Comparison of ENCODE assay signal across 22 cellular contexts in the genomic region with DNA sequence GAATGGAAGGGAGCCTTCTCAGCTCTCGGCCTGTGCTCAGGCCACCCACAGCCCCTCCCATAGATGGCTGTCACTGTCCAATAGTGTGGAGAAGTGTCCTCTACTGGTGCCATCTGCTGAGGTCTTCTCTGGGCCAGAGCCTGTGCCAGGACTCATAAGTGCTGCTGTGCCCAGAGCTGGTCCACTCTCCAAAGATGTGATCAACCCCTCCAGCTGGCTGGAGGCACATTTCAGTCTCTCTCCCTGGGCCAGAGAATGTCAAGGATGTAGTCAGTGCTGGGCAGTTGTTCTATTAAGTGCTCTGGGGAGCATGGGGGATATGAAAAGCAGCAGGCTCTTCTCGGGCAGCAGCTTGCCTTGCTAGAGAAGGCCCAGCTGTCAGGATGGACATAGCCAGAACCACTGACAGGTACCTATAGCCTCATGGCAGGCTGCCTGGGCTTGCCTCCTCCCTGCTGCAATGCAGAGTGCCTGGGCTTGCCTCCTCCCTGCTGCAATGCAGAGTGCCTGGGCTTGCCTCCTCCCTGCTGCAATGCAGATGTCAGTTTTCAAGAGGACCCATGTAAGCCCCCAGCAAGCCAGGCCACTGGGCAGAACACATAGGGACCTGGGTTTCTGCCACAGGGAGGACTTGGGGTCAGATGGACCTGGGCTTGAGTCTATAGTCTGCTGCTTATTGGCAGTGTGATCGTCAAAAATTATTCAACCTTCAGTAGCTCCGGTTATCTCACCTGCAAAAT.
A peak's percentile ranks its signal among the peaks of the same experiment; 100 is the strongest.
DNase-seq lines count a peak whose midpoint lies in the region; ATAC-seq and TF ChIP-seq lines count a peak whose summit lies in the region.
"Had no signal": no experiment of that assay in that cellular context is flagged by ENCODE, and none has a peak within 500 bp of the region (broad histone marks: within the 10 kb centered on the region; RNA-seq: fewer than 3 reads in every experiment).

No MANE protein-coding gene starts in this region.

- no peak for TF ChIP-seq CTCF in coronary artery (IDR thresholded peaks at IDR 0.05)
- no peak for TF ChIP-seq CTCF in right atrium auricular region (IDR thresholded peaks at IDR 0.05)
- TF ChIP-seq CTCF in upper lobe of left lung (IDR thresholded peaks at IDR 0.05), result no peak
- TF ChIP-seq CTCF in left lung (IDR thresholded peaks at IDR 0.05), result no peak

- H3K4me3 ChIP-seq in coronary artery (no peak overlapping the region), right atrium auricular region (no peak overlapping the region), upper lobe of left lung (no peak overlapping the region), left lung (no peak overlapping the region)
- H3K4me3 ChIP-seq: GM23248, K562 had no signal

- no peak for TF ChIP-seq EP300 in upper lobe of left lung (IDR thresholded peaks at IDR 0.05)

- no peak for TF ChIP-seq POLR2A in upper lobe of left lung (IDR thresholded peaks at IDR 0.05)

- WGBS in upper lobe of left lung, 2 donors, result 31 to 67% methylated on average over 3 to 4 of the region's 4 CpGs

- H3K36me3 ChIP-seq in right atrium auricular region (no peaks in the 10 kb centered on the region), upper lobe of left lung (no peaks in the 10 kb centered on the region), left lung (no peaks in the 10 kb centered on the region)
- H3K36me3 ChIP-seq: neutrophil had no signal

- peak overlapping the region; percentile 87 for H3K27ac ChIP-seq in coronary artery
- peak overlapping the region; percentile 46 to 79 for H3K27ac ChIP-seq in right atrium auricular region
- H3K27ac ChIP-seq in upper lobe of left lung, result peak overlapping the region in 3 of 4 donors; percentile 9 to 67 (median 61)
- H3K27ac ChIP-seq in left lung, result no peak overlapping the region
- H3K27ac ChIP-seq: GM23248, neutrophil had no signal

- H3K4me1 ChIP-seq in right atrium auricular region (peaks cover 0 to 47% of the 10 kb centered on the region in 2 donors), upper lobe of left lung (peaks cover 0 to 4% (median 1%) of the 10 kb centered on the region in 4 donors), left lung (no peaks in the 10 kb centered on the region)

- intact Hi-C loops in Right ventricle myocardium inferior (cut with DNase I), result no loop called here
- intact Hi-C loops in cardiac septum (cut with DNase I), result no loop called here
- intact Hi-C loops in left lung (cut with DNase I), result no loop called here

- DNase-seq in Right ventricle myocardium inferior (ENCODE audit: missing footprints), result no peak
- no peak for DNase-seq in cardiac septum (ENCODE audit: low spot score)
- DNase-seq in coronary artery (ENCODE audit: low spot score), result peak; percentile 69
- DNase-seq in right atrium auricular region (ENCODE audit: low spot score), result no peak
- no peak for DNase-seq in upper lobe of left lung
- DNase-seq in epidermal melanocyte (ENCODE audit: insufficient read length, low spot score), result no peak
- no peak for DNase-seq in left lung
- DNase-seq: activated naive CD4-positive, alpha-beta T cell treated with Interleukin-2 at 50 U/mL for 16 hours; activated T-cell treated with anti-CD3 and anti-CD28 coated beads, Interleukin-2, amount 50 U/mL, for 72 hours; Calu3; CD4-positive, CD25-positive, alpha-beta regulatory T cell; GM23248; NCI-H1092 treated with DMSO at 0.1 percent for 48 hours; NCI-H187; NK-92 treated with Interleukin-12 subunit alpha and Interleukin-12 subunit beta, amount 100 ng/mL, for 24 hours; PC-3; stimulated activated CD4-positive, alpha-beta T cell treated with anti-CD3 and anti-CD28 coated beads, Interleukin-4, amount 100 ng/mL, for 4 hours; T-helper 17 cell had no signal

- H3K9me3 ChIP-seq in right atrium auricular region, result no peaks in the 10 kb centered on the region
- no peaks in the 10 kb centered on the region for H3K9me3 ChIP-seq in upper lobe of left lung
- H3K9me3 ChIP-seq in left lung, result no peaks in the 10 kb centered on the region
- H3K9me3 ChIP-seq: neutrophil had no signal

- ATAC-seq in Right ventricle myocardium inferior (peak; percentile 58), upper lobe of left lung (ENCODE audit: low FRiP score in 2 of 2) (no peak), HG03095 (IDR thresholded peaks at IDR 0.05; ENCODE audit: unreplicated experiment) (no peak), left lung (no peak)
- ATAC-seq: K562, PC-3, sciatic nerve, T-helper 17 cell had no signal

- no peaks in the 10 kb centered on the region for H3K27me3 ChIP-seq in right atrium auricular region
- H3K27me3 ChIP-seq in upper lobe of left lung, result no peaks in the 10 kb centered on the region
- no peaks in the 10 kb centered on the region for H3K27me3 ChIP-seq in left lung
- H3K27me3 ChIP-seq: neutrophil had no signal

Comparison
In these comparisons a context has a peak if more than half of its experiments do, and no peak if none do; other contexts are left out.
1. H3K27ac ChIP-seq: peak in coronary artery (2 of 2), right atrium auricular region (2 of 2) and upper lobe of left lung (3 of 4); none in left lung (0 of 2).